In genomic region chr11:35954205-35954604, GRCh38 we compare ENCODE assay signal across 15 cellular contexts. TPM values are rescaled to one million over a fixed set of nuclear protein-coding genes. Genes with fewer than 3 reads are reported as not detected.
DNase-seq lines count a peak whose midpoint lies in the region; ATAC-seq and TF ChIP-seq lines count a peak whose summit lies in the region.
"Had no signal": no experiment of that assay in that cellular context is flagged by ENCODE, and none has a peak within 500 bp of the region (broad histone marks: within the 10 kb centered on the region; RNA-seq: fewer than 3 reads in every experiment).

No MANE protein-coding gene starts in this region.

- H3K4me1 ChIP-seq in PC-3 (ENCODE audit: insufficient read depth, low read length) (peaks cover 46% of the 10 kb centered on the region), prostate gland (replicated peaks) (peaks cover 16% of the 10 kb centered on the region)
- H3K4me1 ChIP-seq: HAP-1 had no signal

- 61% methylated on average over 3 of the region's 3 CpGs for WGBS in prostate gland

- POLR2A ChIA-PET in PC-3 (lab: Charles Lee; ENCODE audit: unreplicated experiment), result no interaction called here

- peaks cover 91% of the 10 kb centered on the region for H3K79me2 ChIP-seq in PC-3 (ENCODE audit: low read length)

- DNase-seq in PC-3 (peak; percentile 87), cardiac fibroblast (ENCODE audit: low read depth in 2 of 2) (peak; percentile 17 to 68), fibroblast of pulmonary artery (ENCODE audit: low read depth) (peak; percentile 48), prostate gland (ENCODE audit: low spot score) (peak; percentile 36), omental fat pad (ENCODE audit: low spot score) (no peak), SK-N-DZ (ENCODE audit: low spot score) (no peak), NCI-H2227 treated with DMSO at 0.1 percent for 48 hours (lab: John Stamatoyannopoulos, UW) (no peak)
- DNase-seq: C1 segment of cervical spinal cord; CD4-positive, alpha-beta memory T cell; EL; GDM1 had no signal

- TF ChIP-seq CTCF in PC-3 (conservative IDR thresholded peaks at IDR 0.05; ENCODE audit: low read depth, low read length), result no peak
- TF ChIP-seq CTCF in cardiac fibroblast (IDR thresholded peaks at IDR 0.05; ENCODE audit: low read depth, low read length), result no peak
- TF ChIP-seq CTCF in fibroblast of pulmonary artery (IDR thresholded peaks at IDR 0.05; ENCODE audit: low read length, missing control alignments), result no peak
- no peak for TF ChIP-seq CTCF in prostate gland (IDR thresholded peaks at IDR 0.05)
- no peak for TF ChIP-seq CTCF in omental fat pad (IDR thresholded peaks at IDR 0.05)

- intact Hi-C loops in PC-3 (cut with micrococcal nuclease) (loop anchor here (2.0 to 5.0 kb wide), 3 partner anchors 53 to 332 kb away; no protein-coding TSS in a partner anchor), prostate gland (cut with DNase I) (no loop called here)

- H3K9me2 ChIP-seq in PC-3 (replicated peaks; ENCODE audit: low read length), result no peaks in the 10 kb centered on the region

- H4K20me1 ChIP-seq in PC-3 (ENCODE audit: low read length), result peaks cover 9% of the 10 kb centered on the region; the same call in 1 of the 2 replicates

- H3K9ac ChIP-seq in PC-3 (ENCODE audit: low read length), result no peak overlapping the region

- no peaks in the 10 kb centered on the region for H3K27me3 ChIP-seq in PC-3 (ENCODE audit: low read length)
- no peaks in the 10 kb centered on the region for H3K27me3 ChIP-seq in prostate gland (replicated peaks; ENCODE audit: insufficient read depth)

- peaks cover 3% of the 10 kb centered on the region for H3F3A ChIP-seq in PC-3 (ENCODE audit: low read length, unreplicated experiment)

- no TSS peak for BruUV-seq in PC-3 (replicated peaks; lab: Mats Ljungman, UMichigan)

- H3K36me3 ChIP-seq in PC-3 (ENCODE audit: low read depth, low read length), result no peaks in the 10 kb centered on the region
- no peaks in the 10 kb centered on the region for H3K36me3 ChIP-seq in prostate gland
- H3K36me3 ChIP-seq: HAP-1 had no signal

- peak overlapping the region; percentile 13; the same call in 1 of the 2 replicates for H3K4me2 ChIP-seq in PC-3 (ENCODE audit: low read length)

- no peak overlapping the region for H3K4me3 ChIP-seq in PC-3 (ENCODE audit: low read length)
- no peak overlapping the region for H3K4me3 ChIP-seq in cardiac fibroblast (replicated peaks in 1 of 2; ENCODE audit: low read depth in 2 of 2, low read length in 2 of 2)
- no peak overlapping the region for H3K4me3 ChIP-seq in fibroblast of pulmonary artery (replicated peaks; ENCODE audit: low read depth, low read length)
- H3K4me3 ChIP-seq in prostate gland, result no peak overlapping the region
- H3K4me3 ChIP-seq: HAP-1 had no signal

- H3K9me3 ChIP-seq in PC-3 (ENCODE audit: low read length) (no peaks in the 10 kb centered on the region), prostate gland (no peaks in the 10 kb centered on the region)
- H3K9me3 ChIP-seq: HAP-1 had no signal

- ATAC-seq in PC-3 (peak; percentile 49), omental fat pad (ENCODE audit: low FRiP score) (no peak), HG02678 (IDR thresholded peaks at IDR 0.05; ENCODE audit: unreplicated experiment) (no peak)

- no peak for TF ChIP-seq POLR2A in prostate gland (IDR thresholded peaks at IDR 0.05)

- no peak overlapping the region for H2AFZ ChIP-seq in PC-3 (ENCODE audit: low read length)

- H3K27ac ChIP-seq in PC-3 (ENCODE audit: low read length) (peak overlapping the region; percentile 60), prostate gland (peak overlapping the region; percentile 45 to 67)

- CTCF ChIA-PET in PC-3 (lab: Charles Lee), result interaction anchor here (0.6 to 1.1 kb wide), 2 partner anchors 121 to 132 kb away, joined by 4 to 8 read pairs; no protein-coding TSS in a partner anchor

RNA-seq across cellular contexts. Expression of gene LDLRAD3, which starts 10.3 kb away (rescaled TPM):
- total RNA-seq in PC-3 (2014; rRNA removed) (15.3 and 15.6 TPM in 2 replicates), prostate gland (10 to 100 TPM; 30.8 to 42.5 TPM), omental fat pad (10 to 100 TPM; 15.6 to 70.2 (median 25.7) TPM)
- 25.5 and 31.1 TPM in 2 replicates for polyA plus RNA-seq in SK-N-DZ (2014; cell fraction: cytosol; rRNA removed)
- polyA plus RNA-seq in SK-N-DZ (2014; cell fraction: nucleus; rRNA removed), result 10.5 and 13.8 TPM in 2 replicates
- total RNA-seq: B cell; CD4-positive, alpha-beta memory T cell had no signal
- polyA plus RNA-seq: CD4-positive, alpha-beta memory T cell; IgD-negative memory B cell had no signal

Comparison
In these comparisons a context has a peak if more than half of its experiments do, and no peak if none do; other contexts are left out.
1. DNase-seq: peak in PC-3 (single experiment), cardiac fibroblast (2 of 2), fibroblast of pulmonary artery (single experiment) and prostate gland (single experiment); none in omental fat pad (single experiment), SK-N-DZ (single experiment) and NCI-H2227 treated with DMSO at 0.1 percent for 48 hours (single experiment).